ENCODE assay signal across 10 cellular contexts in the genomic region with DNA sequence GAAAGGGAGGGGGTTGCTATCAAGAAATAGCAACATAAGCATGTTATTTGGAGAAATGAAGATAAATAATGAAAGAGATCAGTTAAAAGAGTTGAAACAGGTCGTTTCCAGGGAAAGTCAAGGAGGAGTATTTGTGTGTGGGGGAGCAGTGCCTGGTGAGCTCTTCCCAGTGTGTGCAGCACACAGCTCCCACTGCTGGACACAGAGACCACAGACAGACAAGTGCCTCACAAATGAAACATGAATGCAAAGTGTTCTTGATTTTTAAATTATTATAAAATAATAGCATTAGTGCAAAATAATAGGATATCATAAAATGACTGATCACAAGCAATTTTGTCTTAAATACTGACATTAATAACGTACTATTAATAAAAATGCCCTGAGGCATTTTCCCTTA. TPM values are rescaled to one million over a fixed set of nuclear protein-coding genes. Genes with fewer than 3 reads are reported as not detected.
DNase-seq lines count a peak whose midpoint lies in the region; ATAC-seq and TF ChIP-seq lines count a peak whose summit lies in the region.
"Had no signal": no experiment of that assay in that cellular context is flagged by ENCODE, and none has a peak within 500 bp of the region (broad histone marks: within the 10 kb centered on the region; RNA-seq: fewer than 3 reads in every experiment).

No MANE protein-coding gene starts in this region.

- no peaks in the 10 kb centered on the region for H3K36me3 Mint-ChIP-seq in activated CD4-positive, alpha-beta T cell treated with anti-CD3 and anti-CD28 coated beads, Interleukin-2, amount 10 ng/mL, durations not matched to agents 7 days and 5 days (ENCODE audit: low read depth)

- TF ChIP-seq POLR2A in stomach (IDR thresholded peaks at IDR 0.05) = no peak

- peaks cover 17% of the 10 kb centered on the region for H3K27me3 Mint-ChIP-seq in activated CD4-positive, alpha-beta T cell treated with anti-CD3 and anti-CD28 coated beads, Interleukin-2, amount 10 ng/mL, durations not matched to agents 7 days and 5 days

- H3K4me3 Mint-ChIP-seq in activated CD4-positive, alpha-beta T cell treated with anti-CD3 and anti-CD28 coated beads, Interleukin-2, amount 10 ng/mL, durations not matched to agents 7 days and 5 days = no peak overlapping the region

- H3K27ac ChIP-seq in aorta (ENCODE audit: low read depth in 1 of 2, low read length in 2 of 2) = no peak overlapping the region
- no peak overlapping the region for H3K27ac ChIP-seq in stomach

- POLR2A ChIA-PET in activated CD4-positive, alpha-beta T cell treated with anti-CD3 and anti-CD28 coated beads, Interleukin-2, amount 10 ng/mL, durations not matched to agents 7 days and 5 days (lab: Charles Lee) = no interaction called here

- H3K4me1 ChIP-seq in BE2C = peaks cover 16% of the 10 kb centered on the region
- no peaks in the 10 kb centered on the region for H3K4me1 ChIP-seq in aorta (ENCODE audit: control insufficient read depth in 1 of 2, insufficient read depth in 2 of 2, low read length in 2 of 2)
- no peaks in the 10 kb centered on the region for H3K4me1 ChIP-seq in stomach

- no peaks in the 10 kb centered on the region for H3K4me1 Mint-ChIP-seq in activated CD4-positive, alpha-beta T cell treated with anti-CD3 and anti-CD28 coated beads, Interleukin-2, amount 10 ng/mL, durations not matched to agents 7 days and 5 days

- WGBS in aorta, 2 donors = 52 to 55% methylated on average over 2 of the region's 2 CpGs
- WGBS in stomach, 5 donors = 53 to 62% (median 55%) methylated on average over 2 of the region's 2 CpGs

- peak; percentile 77 for TF ChIP-seq CTCF in BE2C (IDR thresholded peaks at IDR 0.05; ENCODE audit: low read depth, low read length)
- peak; percentile 45 for TF ChIP-seq CTCF in LNCAP (IDR thresholded peaks at IDR 0.05)
- TF ChIP-seq CTCF in cardiac fibroblast (IDR thresholded peaks at IDR 0.05; ENCODE audit: low read depth, low read length) = peak; percentile 46
- no peak for TF ChIP-seq CTCF in stomach (IDR thresholded peaks at IDR 0.05)

- H3K36me3 ChIP-seq in BE2C = peaks cover 34% of the 10 kb centered on the region
- H3K36me3 ChIP-seq in aorta (ENCODE audit: control insufficient read depth in 1 of 2, insufficient read depth in 2 of 2, low read length in 1 of 2) = no peaks in the 10 kb centered on the region
- H3K36me3 ChIP-seq in stomach = peaks cover 11 to 60% (median 47%) of the 10 kb centered on the region in 4 donors

- CTCF ChIA-PET in activated CD4-positive, alpha-beta T cell treated with anti-CD3 and anti-CD28 coated beads, Interleukin-2, amount 10 ng/mL, durations not matched to agents 7 days and 5 days (lab: Charles Lee) = interaction anchor here (0.8 kb wide), 1 partner anchor 10 kb away, joined by 3 read pairs; no protein-coding TSS in a partner anchor

- no peak overlapping the region for H3K27ac Mint-ChIP-seq in activated CD4-positive, alpha-beta T cell treated with anti-CD3 and anti-CD28 coated beads, Interleukin-2, amount 10 ng/mL, durations not matched to agents 7 days and 5 days

- no peaks in the 10 kb centered on the region; the same call in 1 of the 2 replicates for H3K27me3 ChIP-seq in BE2C
- H3K27me3 ChIP-seq in aorta (ENCODE audit: control insufficient read depth in 1 of 2, insufficient read depth in 2 of 2, low read length in 1 of 2) = no peaks in the 10 kb centered on the region
- H3K27me3 ChIP-seq in stomach = no peaks in the 10 kb centered on the region

- no peaks in the 10 kb centered on the region for H3K9me3 ChIP-seq in BE2C
- no peaks in the 10 kb centered on the region for H3K9me3 ChIP-seq in aorta (ENCODE audit: control insufficient read depth, low read length)
- H3K9me3 ChIP-seq in stomach = no peaks in the 10 kb centered on the region

- no peak for TF ChIP-seq EP300 in stomach (IDR thresholded peaks at IDR 0.05)

- H3K4me3 ChIP-seq in BE2C (ENCODE audit: low read depth, low read length) (no peak overlapping the region), cardiac fibroblast (replicated peaks in 1 of 2; ENCODE audit: low read depth in 2 of 2, low read length in 2 of 2) (no peak overlapping the region), aorta (ENCODE audit: low read length in 2 of 2) (no peak overlapping the region), stomach (no peak overlapping the region)

- ATAC-seq in aorta (ENCODE audit: low FRiP score) = no peak

- intact Hi-C loops in aorta (cut with DNase I) (no loop called here), stomach (cut with DNase I; ENCODE audit: low total_unique reads) (no loop called here)

- DNase-seq in BE2C = peak; percentile 45
- peak; percentile 45 to 61 for DNase-seq in cardiac fibroblast (ENCODE audit: low read depth in 2 of 2)
- peak; percentile 47 to 68 for DNase-seq in lung microvascular endothelial cell (ENCODE audit: low read depth in 2 of 2)
- DNase-seq in aorta = no peak
- no peak for DNase-seq in stomach
- no peak for DNase-seq in NCI-H146 (lab: John Stamatoyannopoulos, UW)
- no peak for DNase-seq in activated CD4-positive, alpha-beta T cell treated with anti-CD3 and anti-CD28 coated beads, Interleukin-2, amount 10 ng/mL, durations not matched to agents 7 days and 5 days
- DNase-seq: activated CD8-positive, alpha-beta memory T cell treated with anti-CD3 and anti-CD28 coated beads for 24 hours; cortex of kidney had no signal

- no peaks in the 10 kb centered on the region for H3K9me3 Mint-ChIP-seq in activated CD4-positive, alpha-beta T cell treated with anti-CD3 and anti-CD28 coated beads, Interleukin-2, amount 10 ng/mL, durations not matched to agents 7 days and 5 days

RNA-seq across cellular contexts. Expression of a gene that starts 40.8 kb away (rescaled TPM):
- polyA plus RNA-seq in BE2C (2012; ENCODE audit: insufficient read depth, insufficient read length, low read depth) = 8.2 TPM
- total RNA-seq in lung microvascular endothelial cell (26.4 and 29.2 TPM in 2 replicates), aorta (10 to 100 TPM; 67.6 to 69.6 TPM), stomach (100 to 1,000 TPM in 2 of 5 donors, 10 to 100 TPM in 3; 15.2 to 259 (median 86.2) TPM)
- polyA plus RNA-seq in aorta (10 to 100 TPM in 1 of 2 donors, 1 to 10 TPM in 1; 2.4 to 11.8 TPM), stomach (1 to 10 TPM; 6.2 to 7.7 (median 6.6) TPM)
- under 1 TPM in 1 of 2 experiments, not detected in 1; 0.12 TPM for total RNA-seq in activated CD4-positive, alpha-beta T cell treated with anti-CD3 and anti-CD28 coated beads, Interleukin-2, amount 10 ng/mL, durations not matched to agents 7 days and 5 days

Comparison
In these comparisons a context has a peak if more than half of its experiments do, and no peak if none do; other contexts are left out.
1. DNase-seq: peak in BE2C (single experiment), cardiac fibroblast (2 of 2) and lung microvascular endothelial cell (2 of 2); none in aorta (0 of 2), stomach (single experiment), NCI-H146 (single experiment) and activated CD4-positive, alpha-beta T cell treated with anti-CD3 and anti-CD28 coated beads, Interleukin-2, amount 10 ng/mL, durations not matched to agents 7 days and 5 days (single experiment).
2. CTCF ChIP-seq: peak in BE2C (single experiment), LNCAP (single experiment) and cardiac fibroblast (single experiment); none in stomach (0 of 7).
3. RNA of a gene that starts 40.8 kb away (total RNA-seq): 15.2 to 259 TPM in stomach, 67.6 to 69.6 TPM in aorta and 26.4 to 29.2 TPM in lung microvascular endothelial cell; 0.12 TPM in activated CD4-positive, alpha-beta T cell treated with anti-CD3 and anti-CD28 coated beads, Interleukin-2, amount 10 ng/mL, durations not matched to agents 7 days and 5 days; every median in the first group is over 10 times any median in the second.